In the genomic region with DNA sequence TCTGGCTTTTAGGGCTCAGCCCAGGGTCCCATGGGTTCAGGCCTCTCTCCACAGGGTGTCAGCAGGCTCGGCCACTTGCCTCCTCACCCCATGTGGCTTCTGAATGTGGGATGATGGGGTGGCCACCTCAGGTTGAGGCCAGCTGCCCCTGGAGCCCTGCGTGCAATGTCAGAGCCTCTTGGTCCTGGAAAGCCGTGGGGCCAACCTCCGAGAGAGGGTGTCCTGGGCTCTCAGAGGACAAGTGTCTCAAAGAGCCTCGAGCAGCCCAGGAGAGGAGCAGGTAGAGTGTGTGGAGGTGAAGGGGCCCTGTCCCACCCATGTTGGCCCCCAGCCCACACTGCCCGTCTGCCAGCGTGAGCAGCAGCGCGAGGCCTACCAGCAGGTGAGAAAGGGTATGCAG, we compare ENCODE assay signal across 18 cellular contexts.
DNase-seq lines count a peak whose midpoint lies in the region; ATAC-seq and TF ChIP-seq lines count a peak whose summit lies in the region.
"Had no signal": no experiment of that assay in that cellular context is flagged by ENCODE, and none has a peak within 500 bp of the region (broad histone marks: within the 10 kb centered on the region; RNA-seq: fewer than 3 reads in every experiment).

No MANE protein-coding gene starts in this region.

- WGBS in sigmoid colon, 2 donors = 84 to 87% methylated on average over 9 of the region's 9 CpGs

- peaks cover 4 to 16% (median 8%) of the 10 kb centered on the region in 3 donors for H3K27me3 Mint-ChIP-seq in CD14-positive monocyte (ENCODE audit: low read depth in 3 of 3)
- peaks cover 60 to 75% of the 10 kb centered on the region in 2 donors for H3K27me3 Mint-ChIP-seq in stimulated activated naive B cell treated with anti-CD40 and anti-IgM and Interleukin-4, amounts not matched to agents 10 μg/mL and 1 μg/mL and 100 μg/mL, for 72 hours

- H3K36me3 Mint-ChIP-seq in CD14-positive monocyte = no peaks in the 10 kb centered on the region
- H3K36me3 Mint-ChIP-seq in stimulated activated naive B cell treated with anti-CD40 and anti-IgM and Interleukin-4, amounts not matched to agents 10 μg/mL and 1 μg/mL and 100 μg/mL, for 72 hours = no peaks in the 10 kb centered on the region
- H3K36me3 Mint-ChIP-seq: CD4-positive, alpha-beta memory T cell had no signal

- DNase-seq in activated effector memory CD4-positive, alpha-beta T cell treated with anti-CD3 and anti-CD28 coated beads, Interleukin-2, amount 50 U/mL, for 16 hours = peak; percentile 13
- no peak for DNase-seq in activated effector memory CD4-positive, alpha-beta T cell treated with Interleukin-2 at 50 U/mL for 16 hours
- DNase-seq in CD14-positive monocyte (ENCODE audit: low spot score) (peak; percentile 23), lower lobe of right lung (peak; percentile 32), sigmoid colon (peak; percentile 53), SKM-1 treated with dmso at 0.1 percent for 144 hours (lab: John Stamatoyannopoulos, UW; ENCODE audit: unreplicated experiment) (no peak)
- DNase-seq in stimulated activated naive B cell treated with anti-CD40 and anti-IgM and Interleukin-4, amounts not matched to agents 10 μg/mL and 1 μg/mL and 100 μg/mL, for 72 hours = no peak
- DNase-seq in stimulated activated CD4-positive, alpha-beta T cell treated with anti-CD3 and anti-CD28 coated beads, Interleukin-1b, Interleukin-23, amount 100 ng/mL, for 48 hours = no peak
- DNase-seq: AML-193; CD4-positive, alpha-beta memory T cell; DMS153; DMS79; GDM1; H9 had no signal

- H3K27me3 ChIP-seq in lower lobe of right lung (ENCODE audit: low read depth) (no peaks in the 10 kb centered on the region), sigmoid colon (peaks cover 0 to 17% (median 0%) of the 10 kb centered on the region in 3 donors)

- H3K27ac ChIP-seq in lower lobe of right lung (no peak overlapping the region), sigmoid colon (no peak overlapping the region)
- H3K27ac ChIP-seq: 22Rv1, A549, C4-2B had no signal

- peaks cover 4% of the 10 kb centered on the region for H3K4me1 ChIP-seq in lower lobe of right lung
- H3K4me1 ChIP-seq in sigmoid colon = no peaks in the 10 kb centered on the region
- H3K4me1 ChIP-seq: A549 had no signal

- ATAC-seq in lower lobe of right lung = no peak
- ATAC-seq in stimulated activated naive B cell treated with anti-CD40 and anti-IgM and Interleukin-4, amounts not matched to agents 10 μg/mL and 1 μg/mL and 100 μg/mL, for 72 hours (replicated peaks) = no peak
- ATAC-seq: A549, HepG2 had no signal

- TF ChIP-seq CTCF in CD14-positive monocyte (IDR thresholded peaks at IDR 0.05) (no peak), lower lobe of right lung (IDR thresholded peaks at IDR 0.05) (no peak), sigmoid colon (IDR thresholded peaks at IDR 0.05) (no peak)

- H3K4me1 Mint-ChIP-seq in CD14-positive monocyte = no peaks in the 10 kb centered on the region
- no peaks in the 10 kb centered on the region for H3K4me1 Mint-ChIP-seq in stimulated activated naive B cell treated with anti-CD40 and anti-IgM and Interleukin-4, amounts not matched to agents 10 μg/mL and 1 μg/mL and 100 μg/mL, for 72 hours
- H3K4me1 Mint-ChIP-seq: CD4-positive, alpha-beta memory T cell had no signal

- H3K36me3 ChIP-seq in lower lobe of right lung = no peaks in the 10 kb centered on the region
- no peaks in the 10 kb centered on the region for H3K36me3 ChIP-seq in sigmoid colon

- no peak overlapping the region for H3K4me3 Mint-ChIP-seq in CD14-positive monocyte
- H3K4me3 Mint-ChIP-seq in stimulated activated naive B cell treated with anti-CD40 and anti-IgM and Interleukin-4, amounts not matched to agents 10 μg/mL and 1 μg/mL and 100 μg/mL, for 72 hours = no peak overlapping the region
- H3K4me3 Mint-ChIP-seq: CD4-positive, alpha-beta memory T cell; H9 had no signal

- TF ChIP-seq EP300 in sigmoid colon (IDR thresholded peaks at IDR 0.05) = no peak

- no peaks in the 10 kb centered on the region for H3K9me3 Mint-ChIP-seq in CD14-positive monocyte
- H3K9me3 Mint-ChIP-seq in stimulated activated naive B cell treated with anti-CD40 and anti-IgM and Interleukin-4, amounts not matched to agents 10 μg/mL and 1 μg/mL and 100 μg/mL, for 72 hours = no peaks in the 10 kb centered on the region
- H3K9me3 Mint-ChIP-seq: H9 had no signal

- no peak for TF ChIP-seq POLR2A in sigmoid colon (IDR thresholded peaks at IDR 0.05)

- no peaks in the 10 kb centered on the region for H3K9me3 ChIP-seq in lower lobe of right lung
- H3K9me3 ChIP-seq in sigmoid colon = no peaks in the 10 kb centered on the region
- H3K9me3 ChIP-seq: A549 had no signal

- no peak overlapping the region for H3K4me3 ChIP-seq in lower lobe of right lung
- no peak overlapping the region for H3K4me3 ChIP-seq in sigmoid colon
- H3K4me3 ChIP-seq: A549 had no signal

- intact Hi-C loops in CD14-positive monocyte (cut with micrococcal nuclease) (no loop called here), lower lobe of right lung (cut with DNase I) (no loop called here), sigmoid colon (cut with DNase I) (no loop called here)

- H3K27ac Mint-ChIP-seq in CD14-positive monocyte = no peak overlapping the region
- no peak overlapping the region for H3K27ac Mint-ChIP-seq in stimulated activated naive B cell treated with anti-CD40 and anti-IgM and Interleukin-4, amounts not matched to agents 10 μg/mL and 1 μg/mL and 100 μg/mL, for 72 hours
- H3K27ac Mint-ChIP-seq: CD4-positive, alpha-beta memory T cell; H9 had no signal

Comparison
In these comparisons a context has a peak if more than half of its experiments do, and no peak if none do; other contexts are left out.
1. DNase-seq: peak in activated effector memory CD4-positive, alpha-beta T cell treated with anti-CD3 and anti-CD28 coated beads, Interleukin-2, amount 50 U/mL, for 16 hours (single experiment), CD14-positive monocyte (single experiment), lower lobe of right lung (single experiment) and sigmoid colon (single experiment); none in activated effector memory CD4-positive, alpha-beta T cell treated with Interleukin-2 at 50 U/mL for 16 hours (single experiment), stimulated activated naive B cell treated with anti-CD40 and anti-IgM and Interleukin-4, amounts not matched to agents 10 μg/mL and 1 μg/mL and 100 μg/mL, for 72 hours (single experiment), stimulated activated CD4-positive, alpha-beta T cell treated with anti-CD3 and anti-CD28 coated beads, Interleukin-1b, Interleukin-23, amount 100 ng/mL, for 48 hours (single experiment) and SKM-1 treated with dmso at 0.1 percent for 144 hours (single experiment).